In the genomic region with DNA sequence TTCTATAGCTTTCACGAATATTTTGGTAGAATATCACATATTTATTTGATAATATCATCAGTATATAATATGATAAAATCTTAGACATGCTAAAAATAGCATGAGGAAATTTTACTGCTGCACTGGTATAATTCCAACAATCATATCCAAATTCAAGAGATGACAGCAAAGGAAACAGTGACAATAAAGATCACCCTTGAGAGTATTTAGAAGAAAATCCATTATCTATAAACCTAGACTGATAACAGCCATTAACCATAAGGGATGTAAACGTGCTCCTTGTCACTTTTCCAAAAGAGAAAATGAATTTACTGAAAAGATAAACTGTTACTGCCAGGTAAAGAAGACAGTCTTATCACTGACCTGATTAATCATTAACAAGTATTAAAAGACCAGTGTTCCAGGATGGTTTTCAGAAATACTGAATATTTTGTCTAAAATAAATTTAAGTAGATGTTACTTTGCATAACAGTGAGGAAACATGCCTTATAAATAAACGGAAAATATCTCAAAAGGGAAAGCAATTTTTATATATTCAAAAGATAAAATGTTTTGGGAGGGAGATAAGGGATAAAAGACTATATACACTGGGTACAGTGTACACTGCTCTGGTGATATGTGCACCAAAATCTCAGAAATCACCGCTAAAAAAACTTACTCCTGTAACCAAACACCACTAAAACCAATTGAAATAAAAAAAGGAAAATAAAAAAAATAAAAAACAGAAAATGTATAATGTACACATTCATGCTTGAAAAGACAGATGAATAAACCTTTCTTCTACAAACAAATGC, we compare ENCODE assay signal across 15 cellular contexts.
DNase-seq lines count a peak whose midpoint lies in the region; ATAC-seq and TF ChIP-seq lines count a peak whose summit lies in the region.
"Had no signal": no experiment of that assay in that cellular context is flagged by ENCODE, and none has a peak within 500 bp of the region (broad histone marks: within the 10 kb centered on the region; RNA-seq: fewer than 3 reads in every experiment).

No MANE protein-coding gene starts in this region.

- TF ChIP-seq CTCF in PC-9 (conservative IDR thresholded peaks at IDR 0.05) (no peak), smooth muscle cell (IDR thresholded peaks at IDR 0.05; ENCODE audit: borderline replicate concordance, insufficient read depth, poor library complexity, severe bottlenecking) (no peak), hepatocyte (IDR thresholded peaks at IDR 0.05; ENCODE audit: poor library complexity) (no peak)

- 49% methylated on average over 4 of the region's 4 CpGs for WGBS in smooth muscle cell (ENCODE audit: low lambda C conversion rate)
- WGBS in hepatocyte (ENCODE audit: low lambda C conversion rate, missing lambda C conversion rate) = 34% methylated on average over 4 of the region's 4 CpGs

- H4K20me1 ChIP-seq in PC-9 (ENCODE audit: insufficient read depth) (peaks cover 3% of the 10 kb centered on the region; the same call in 1 of the 2 replicates), smooth muscle cell (ENCODE audit: low read depth) (no peaks in the 10 kb centered on the region), hepatocyte (ENCODE audit: insufficient read depth, poor library complexity, severe bottlenecking) (no peaks in the 10 kb centered on the region)

- H3K9me3 ChIP-seq in PC-9 (ENCODE audit: insufficient read depth, low read depth) = no peaks in the 10 kb centered on the region
- H3K9me3 ChIP-seq in smooth muscle cell (replicated peaks; ENCODE audit: low read depth) = no peaks in the 10 kb centered on the region
- no peaks in the 10 kb centered on the region for H3K9me3 ChIP-seq in hepatocyte (ENCODE audit: low read depth)
- H3K9me3 ChIP-seq: A549, BE2C had no signal

- H3K4me3 ChIP-seq in PC-9 (no peak overlapping the region), smooth muscle cell (no peak overlapping the region), hepatocyte (no peak overlapping the region)
- H3K4me3 ChIP-seq: A549, GM12878 had no signal

- H3K9me2 ChIP-seq in PC-9 (ENCODE audit: insufficient read depth) = no peaks in the 10 kb centered on the region
- H3K9me2 ChIP-seq in hepatocyte (replicated peaks; ENCODE audit: insufficient read depth) = no peaks in the 10 kb centered on the region

- no TSS peak for BruUV-seq in PC-9 (replicated peaks; lab: Mats Ljungman, UMichigan)

- POLR2A ChIA-PET in PC-9 (lab: Charles Lee; ENCODE audit: unreplicated experiment) = no interaction called here

- H3K4me2 ChIP-seq in PC-9 (no peak overlapping the region), smooth muscle cell (no peak overlapping the region), hepatocyte (no peak overlapping the region)
- H3K4me2 ChIP-seq: A549 had no signal

- H3K27me3 ChIP-seq in PC-9 (ENCODE audit: insufficient read depth, low read depth) = no peaks in the 10 kb centered on the region
- H3K27me3 ChIP-seq in smooth muscle cell (ENCODE audit: low read depth) = no peaks in the 10 kb centered on the region
- H3K27me3 ChIP-seq in hepatocyte = no peaks in the 10 kb centered on the region
- H3K27me3 ChIP-seq: BE2C had no signal

- H3F3A ChIP-seq in PC-9 (ENCODE audit: insufficient read depth, low read depth) = no peaks in the 10 kb centered on the region
- H3F3A ChIP-seq in smooth muscle cell (ENCODE audit: low read depth) = no peaks in the 10 kb centered on the region

- peak; percentile 7 for DNase-seq in HuH-7 (ENCODE audit: low spot score)
- DNase-seq in PC-9 = no peak
- no peak for DNase-seq in left lobe of liver (ENCODE audit: low spot score)
- no peak for DNase-seq in smooth muscle cell (lab: John Stamatoyannopoulos, UW; ENCODE audit: unreplicated experiment)
- no peak for DNase-seq in hepatocyte (ENCODE audit: low spot score)
- no peak for DNase-seq in caudate nucleus (lab: John Stamatoyannopoulos, UW)
- no peak for DNase-seq in activated gamma-delta T cell treated with Interleukin-2 at 50 U/mL for 16 hours
- DNase-seq: BE2C; CD8-positive, alpha-beta T cell; DMS79; HFFc6; IMR-90 had no signal

- peak; percentile 74 for ATAC-seq in left lobe of liver
- ATAC-seq: A549; CD8-positive, alpha-beta T cell had no signal

- H2AFZ ChIP-seq in PC-9 (peak overlapping the region; percentile 50), smooth muscle cell (ENCODE audit: low read depth) (peak overlapping the region; percentile 54), hepatocyte (no peak overlapping the region)

- H3K4me1 ChIP-seq in PC-9 (replicated peaks; ENCODE audit: insufficient read depth) (no peaks in the 10 kb centered on the region), smooth muscle cell (ENCODE audit: low read depth) (no peaks in the 10 kb centered on the region), hepatocyte (ENCODE audit: insufficient read depth) (no peaks in the 10 kb centered on the region)
- H3K4me1 ChIP-seq: A549 had no signal

- no peaks in the 10 kb centered on the region for H3K79me2 ChIP-seq in PC-9 (ENCODE audit: low read depth)
- H3K79me2 ChIP-seq in smooth muscle cell (ENCODE audit: low read depth) = no peaks in the 10 kb centered on the region
- no peaks in the 10 kb centered on the region for H3K79me2 ChIP-seq in hepatocyte

- CTCF ChIA-PET in PC-9 (lab: Charles Lee) = no interaction called here

- no peak overlapping the region for H3K9ac ChIP-seq in smooth muscle cell (ENCODE audit: low read depth)

- intact Hi-C loops in PC-9 (cut with micrococcal nuclease; ENCODE audit: unreplicated experiment) = no loop called here

- no peaks in the 10 kb centered on the region for H3K36me3 ChIP-seq in PC-9 (ENCODE audit: low read depth)
- no peaks in the 10 kb centered on the region for H3K36me3 ChIP-seq in smooth muscle cell (ENCODE audit: low read depth)
- H3K36me3 ChIP-seq in hepatocyte (replicated peaks; ENCODE audit: insufficient read depth, low read depth) = no peaks in the 10 kb centered on the region
- H3K36me3 ChIP-seq: BE2C had no signal

- H3K27ac ChIP-seq in PC-9 (no peak overlapping the region), smooth muscle cell (ENCODE audit: low read depth) (no peak overlapping the region), hepatocyte (no peak overlapping the region), caudate nucleus (ENCODE audit: low read depth, low read length) (no peak overlapping the region)
- H3K27ac ChIP-seq: A549, C4-2B had no signal
